In the genomic region with DNA sequence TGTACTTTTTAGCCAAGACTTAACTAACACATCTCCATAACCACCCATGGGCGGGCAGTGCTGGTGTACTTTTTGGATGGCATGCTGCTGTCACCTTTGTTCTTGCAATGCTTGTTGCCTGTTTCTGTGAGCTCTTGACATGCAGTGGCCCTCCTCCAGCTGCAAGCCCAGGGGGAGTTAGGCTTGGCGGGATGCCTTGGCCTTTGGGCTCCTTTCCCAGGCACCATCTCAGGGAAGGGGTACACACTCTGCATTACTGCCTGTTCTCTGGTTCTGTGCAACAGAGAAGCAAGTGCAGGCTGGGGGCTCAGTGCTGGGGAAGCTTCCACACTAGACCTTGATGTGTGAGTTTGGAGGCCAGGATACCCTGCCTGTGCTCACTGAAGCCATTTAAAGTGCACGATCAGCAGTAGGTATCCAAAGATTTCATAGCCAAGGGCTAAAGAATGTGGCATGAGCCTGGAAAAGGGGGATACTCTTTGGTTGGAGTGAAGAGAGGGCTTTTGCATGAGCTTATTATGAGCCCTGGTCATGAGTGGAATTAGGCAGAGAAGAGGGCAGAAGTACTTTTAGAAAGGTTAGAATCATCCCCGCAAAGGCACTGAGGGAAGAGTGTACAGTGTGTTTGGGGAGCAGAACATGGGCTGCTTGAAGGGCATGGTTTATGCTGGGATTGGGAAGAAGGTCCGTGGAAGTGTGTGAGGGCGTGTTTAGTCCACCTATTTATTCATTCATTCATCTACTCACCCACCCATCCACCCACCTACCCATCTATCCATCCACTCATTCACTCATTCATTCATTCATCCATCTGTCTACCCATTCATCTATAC, we compare ENCODE assay signal across 14 cellular contexts.
"Had no signal": no experiment of that assay in that cellular context is flagged by ENCODE, and none has a peak within 500 bp of the region (broad histone marks: within the 10 kb centered on the region; RNA-seq: fewer than 3 reads in every experiment).

No MANE protein-coding gene starts in this region.

- H3K36me3 ChIP-seq: ascending aorta, right atrium auricular region, thoracic aorta had no signal

- H3K9me3 Mint-ChIP-seq: activated naive CD8-positive, alpha-beta T cell treated with anti-CD3 and anti-CD28 coated beads for 36 hours; activated T-cell treated with anti-CD3 and anti-CD28 coated beads, Interleukin-2, amount 50 U/mL, for 72 hours had no signal

- H3K4me1 ChIP-seq: ascending aorta, parathyroid adenoma, right atrium auricular region had no signal

- H3K4me1 Mint-ChIP-seq: activated naive CD8-positive, alpha-beta T cell treated with anti-CD3 and anti-CD28 coated beads for 36 hours had no signal

- H3K27ac Mint-ChIP-seq: activated naive CD8-positive, alpha-beta T cell treated with anti-CD3 and anti-CD28 coated beads for 36 hours; activated T-cell treated with anti-CD3 and anti-CD28 coated beads, Interleukin-2, amount 50 U/mL, for 72 hours had no signal

- H3K4me3 Mint-ChIP-seq: activated naive CD8-positive, alpha-beta T cell treated with anti-CD3 and anti-CD28 coated beads for 36 hours; activated T-cell treated with anti-CD3 and anti-CD28 coated beads, Interleukin-2, amount 50 U/mL, for 72 hours had no signal

- H2AFZ ChIP-seq: parathyroid adenoma had no signal

- H3K27me3 ChIP-seq: ascending aorta, right atrium auricular region had no signal

- H3K79me2 ChIP-seq: parathyroid adenoma had no signal

- H3K27me3 Mint-ChIP-seq: activated naive CD8-positive, alpha-beta T cell treated with anti-CD3 and anti-CD28 coated beads for 36 hours had no signal

- ATAC-seq: activated T-cell treated with anti-CD3 and anti-CD28 coated beads, Interleukin-2, amount 50 U/mL, for 72 hours had no signal

- H3K9me3 ChIP-seq: ascending aorta, right atrium auricular region, thoracic aorta had no signal

- H3K4me3 ChIP-seq: ascending aorta, right atrium auricular region, thoracic aorta had no signal

- H3K27ac ChIP-seq: ascending aorta, parathyroid adenoma, right atrium auricular region, thoracic aorta had no signal

- H3K9ac ChIP-seq: parathyroid adenoma had no signal

- DNase-seq: activated CD4-positive, alpha-beta T cell treated with anti-CD3 and anti-CD28 coated beads, Interleukin-2, amount 50 U/mL, for 4 hours; activated CD4-positive, CD25-positive, alpha-beta regulatory T cell treated with anti-CD3 and anti-CD28 coated beads, Interleukin-2, amount 50 U/mL, for 72 hours; activated gamma-delta T cell treated with Interleukin-2 at 50 U/mL for 16 hours; activated naive CD8-positive, alpha-beta T cell treated with anti-CD3 and anti-CD28 coated beads for 36 hours; activated T-cell treated with anti-CD3 and anti-CD28 coated beads, Interleukin-2, amount 50 U/mL, for 72 hours; central memory CD4-positive, alpha-beta T cell; cortex of kidney; effector memory CD4-positive, alpha-beta T cell; stimulated activated CD4-positive, alpha-beta T cell treated with anti-CD3 and anti-CD28 coated beads, Interleukin-1b, Interleukin-23, amount 100 ng/mL, for 48 hours; stimulated activated naive CD4-positive, alpha-beta T cell had no signal
